ENCODE assay signal across 8 cellular contexts in the genomic region with DNA sequence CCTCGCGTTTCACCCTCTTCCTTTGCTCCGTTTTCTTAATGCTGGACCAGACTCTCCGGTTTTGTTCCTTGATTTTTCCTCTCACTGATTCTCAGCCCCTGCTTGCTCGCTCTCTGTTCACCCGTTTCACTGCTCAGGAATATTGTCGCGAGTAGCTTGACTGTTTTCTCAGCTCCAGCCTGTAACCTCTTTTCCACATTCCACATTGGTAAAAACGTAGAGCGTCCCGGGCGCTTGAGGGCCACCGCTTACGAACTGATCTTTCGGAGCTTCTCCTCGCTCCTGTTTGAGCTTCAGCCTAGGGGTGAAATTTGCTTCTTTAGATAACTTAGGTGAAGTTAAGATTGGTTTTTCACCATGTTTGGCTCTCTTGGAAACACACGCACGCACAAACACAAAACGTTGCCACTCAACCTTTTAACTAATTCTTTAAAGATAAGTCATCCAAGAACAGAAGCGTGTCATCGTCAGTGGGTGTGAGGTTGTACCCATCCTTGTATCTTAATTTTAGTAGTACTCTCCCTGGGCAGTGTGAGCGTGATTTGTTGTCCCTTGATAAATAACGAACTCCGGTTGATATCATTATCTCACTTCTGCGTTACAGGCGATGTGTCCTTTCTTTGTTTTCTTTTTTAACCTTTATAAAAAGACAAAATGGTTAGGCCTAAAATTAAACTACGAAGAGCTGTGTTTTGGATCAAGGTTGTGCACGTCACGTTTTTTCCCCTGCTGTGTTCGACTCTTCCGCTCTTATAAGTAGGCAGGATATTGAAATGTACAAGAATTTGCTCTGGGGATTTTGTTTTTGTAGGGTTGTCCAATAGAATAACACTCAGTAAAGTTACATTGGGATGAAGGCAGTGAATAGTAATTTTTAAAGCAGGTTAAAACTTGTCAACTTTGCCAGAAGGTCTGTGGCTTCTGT. TPM values are rescaled to one million over a fixed set of nuclear protein-coding genes. Genes with fewer than 3 reads are reported as not detected.
DNase-seq lines count a peak whose midpoint lies in the region; ATAC-seq and TF ChIP-seq lines count a peak whose summit lies in the region.

No MANE protein-coding gene starts in this region.

- H3K4me1 ChIP-seq in CD8-positive, alpha-beta memory T cell (ENCODE audit: insufficient read depth, low read length): peaks cover 23% of the 10 kb centered on the region
- H3K4me1 ChIP-seq in thyroid gland: peaks cover 7 to 15% of the 10 kb centered on the region in 2 donors

- peak overlapping the region; percentile 90 to 100 (median 98) for H3K27ac Mint-ChIP-seq in CD8-positive, alpha-beta memory T cell
- H3K27ac Mint-ChIP-seq in activated T-cell treated with anti-CD3 and anti-CD28 coated beads, Interleukin-2, amount 50 U/mL, for 72 hours: peak overlapping the region; percentile 96
- peak overlapping the region; percentile 93 to 99 (median 99) for H3K27ac Mint-ChIP-seq in nephron

- H3K4me3 Mint-ChIP-seq in CD8-positive, alpha-beta memory T cell: peak overlapping the region; percentile 91 to 100 (median 99)
- H3K4me3 Mint-ChIP-seq in activated T-cell treated with anti-CD3 and anti-CD28 coated beads, Interleukin-2, amount 50 U/mL, for 72 hours: peak overlapping the region; percentile 94 to 100
- H3K4me3 Mint-ChIP-seq in nephron: peak overlapping the region; percentile 95 to 99 (median 96)

- no peak for TF ChIP-seq CTCF in fibroblast of villous mesenchyme (IDR thresholded peaks at IDR 0.05; ENCODE audit: insufficient read depth, low read depth, low read length)
- TF ChIP-seq CTCF in nephron (IDR thresholded peaks at IDR 0.05; ENCODE audit: unreplicated experiment in 3 of 3): no peak
- no peak for TF ChIP-seq CTCF in thyroid gland (IDR thresholded peaks at IDR 0.05)

- no peaks in the 10 kb centered on the region for H3K27me3 Mint-ChIP-seq in CD8-positive, alpha-beta memory T cell
- no peaks in the 10 kb centered on the region for H3K27me3 Mint-ChIP-seq in activated T-cell treated with anti-CD3 and anti-CD28 coated beads, Interleukin-2, amount 50 U/mL, for 72 hours (ENCODE audit: low read depth)
- no peaks in the 10 kb centered on the region for H3K27me3 Mint-ChIP-seq in nephron (ENCODE audit: low read depth)

- peak; percentile 50 to 62 for ATAC-seq in activated T-cell treated with anti-CD3 and anti-CD28 coated beads, Interleukin-2, amount 50 U/mL, for 72 hours (replicated peaks in 1 of 2)
- ATAC-seq in GM19397 (IDR thresholded peaks at IDR 0.05; ENCODE audit: unreplicated experiment): no peak

- peak in 1 of 2 donors; percentile 4 for TF ChIP-seq POLR2A in thyroid gland (IDR thresholded peaks at IDR 0.05)

- no peaks in the 10 kb centered on the region for H3K9me3 ChIP-seq in CD8-positive, alpha-beta memory T cell (ENCODE audit: low read length)
- no peaks in the 10 kb centered on the region for H3K9me3 ChIP-seq in thyroid gland

- H3K4me3 ChIP-seq in CD8-positive, alpha-beta memory T cell (ENCODE audit: low read length): peak overlapping the region; percentile 72
- H3K4me3 ChIP-seq in fibroblast of villous mesenchyme (ENCODE audit: low read depth, low read length): peak overlapping the region; percentile 84
- H3K4me3 ChIP-seq in thyroid gland (replicated peaks in 1 of 3): peak overlapping the region; percentile 18 to 99 (median 73)

- H3K36me3 ChIP-seq in CD8-positive, alpha-beta memory T cell (ENCODE audit: insufficient read depth, low read length): no peaks in the 10 kb centered on the region
- no peaks in the 10 kb centered on the region for H3K36me3 ChIP-seq in thyroid gland

- WGBS in thyroid gland, 2 donors: 1% methylated on average over 31 of the region's 31 CpGs

- POLR2A ChIA-PET in CD8-positive, alpha-beta memory T cell (lab: Charles Lee): interaction anchor here (0.6 to 2.4 kb wide), 5 partner anchors 29 to 424 kb away, joined by 3 to 18 read pairs (median 11); a partner anchor contains a TSS

- H3K9me3 Mint-ChIP-seq in CD8-positive, alpha-beta memory T cell: no peaks in the 10 kb centered on the region
- no peaks in the 10 kb centered on the region for H3K9me3 Mint-ChIP-seq in activated T-cell treated with anti-CD3 and anti-CD28 coated beads, Interleukin-2, amount 50 U/mL, for 72 hours
- H3K9me3 Mint-ChIP-seq in nephron: peaks cover 5% of the 10 kb centered on the region

- DNase-seq in CD8-positive, alpha-beta memory T cell: peak in 3 of 5 donors; percentile 43 to 68 (median 56)
- DNase-seq in H4 (ENCODE audit: low spot score): peak; percentile 19
- peak; percentile 25 for DNase-seq in NCI-H510A (lab: John Stamatoyannopoulos, UW)
- DNase-seq in activated T-cell treated with anti-CD3 and anti-CD28 coated beads, Interleukin-2, amount 50 U/mL, for 72 hours: peak; percentile 51 to 57
- DNase-seq in fibroblast of villous mesenchyme (ENCODE audit: low read depth): peak; percentile 65
- peak in 1 of 2 donors; percentile 43 for DNase-seq in thyroid gland

- H3K36me3 Mint-ChIP-seq in CD8-positive, alpha-beta memory T cell: peaks cover 0 to 19% (median 3%) of the 10 kb centered on the region in 3 donors
- peaks cover 10 to 16% of the 10 kb centered on the region in 2 donors for H3K36me3 Mint-ChIP-seq in activated T-cell treated with anti-CD3 and anti-CD28 coated beads, Interleukin-2, amount 50 U/mL, for 72 hours (ENCODE audit: insufficient read depth in 2 of 2)
- H3K36me3 Mint-ChIP-seq in nephron (ENCODE audit: low read depth): peaks cover 34% of the 10 kb centered on the region

- no peaks in the 10 kb centered on the region for H3K27me3 ChIP-seq in CD8-positive, alpha-beta memory T cell (ENCODE audit: insufficient read depth, low read length, poor library complexity, severe bottlenecking)
- H3K27me3 ChIP-seq in thyroid gland: no peaks in the 10 kb centered on the region

- peak overlapping the region; percentile 82 for H3K27ac ChIP-seq in CD8-positive, alpha-beta memory T cell (ENCODE audit: low read depth, low read length)
- H3K27ac ChIP-seq in thyroid gland: peak overlapping the region; percentile 76 to 93 (median 93)

- H3K4me1 Mint-ChIP-seq in CD8-positive, alpha-beta memory T cell: peaks cover 34 to 50% (median 45%) of the 10 kb centered on the region in 3 donors
- peaks cover 51% of the 10 kb centered on the region for H3K4me1 Mint-ChIP-seq in activated T-cell treated with anti-CD3 and anti-CD28 coated beads, Interleukin-2, amount 50 U/mL, for 72 hours (ENCODE audit: low read depth)
- peaks cover 16% of the 10 kb centered on the region for H3K4me1 Mint-ChIP-seq in nephron

- CTCF ChIA-PET in CD8-positive, alpha-beta memory T cell (lab: Charles Lee): interaction anchor here (0.7 to 1.5 kb wide), 3 partner anchors 10 to 50 kb away, joined by 3 read pairs; a partner anchor contains a TSS

- intact Hi-C loops in thyroid gland (cut with DNase I): no loop called here

RNA-seq across cellular contexts. Expression of a gene that starts 1.1 kb away (rescaled TPM):
- 10 to 100 TPM; 81.2 to 85.4 TPM for total RNA-seq in CD8-positive, alpha-beta memory T cell
- 38.0 TPM for polyA plus RNA-seq in CD8-positive, alpha-beta memory T cell
- 24.8 and 51.3 TPM in 2 replicates for total RNA-seq in H4 (2014; rRNA removed; shearing (Covaris generic))
- 100 to 1,000 TPM in 1 of 2 donors, 10 to 100 TPM in 1; 99.9 to 109 TPM for total RNA-seq in activated T-cell treated with anti-CD3 and anti-CD28 coated beads, Interleukin-2, amount 50 U/mL, for 72 hours
- total RNA-seq in fibroblast of villous mesenchyme (34.5 and 57.0 TPM in 2 replicates), thyroid gland (10 to 100 TPM; 29.9 to 43.8 (median 39.0) TPM)

RNA-seq across cellular contexts. Expression of a gene that starts 28.6 kb away (rescaled TPM):
- total RNA-seq in CD8-positive, alpha-beta memory T cell: 10 to 100 TPM; 49.0 to 50.5 TPM
- 38.7 TPM for polyA plus RNA-seq in CD8-positive, alpha-beta memory T cell
- total RNA-seq in H4 (2014; rRNA removed; shearing (Covaris generic)): 34.1 and 57.3 TPM in 2 replicates
- 10 to 100 TPM; 72.7 to 81.6 TPM for total RNA-seq in activated T-cell treated with anti-CD3 and anti-CD28 coated beads, Interleukin-2, amount 50 U/mL, for 72 hours
- total RNA-seq in fibroblast of villous mesenchyme (18.0 and 31.1 TPM in 2 replicates), thyroid gland (10 to 100 TPM; 23.1 to 40.6 (median 31.3) TPM)

RNA-seq across cellular contexts. Expression of a gene that starts 28.7 kb away (rescaled TPM):
- total RNA-seq in CD8-positive, alpha-beta memory T cell: 1 to 10 TPM; 7.3 to 7.4 TPM
- 7.4 TPM for polyA plus RNA-seq in CD8-positive, alpha-beta memory T cell
- total RNA-seq in H4 (2014; rRNA removed; shearing (Covaris generic)): 5.4 and 6.2 TPM in 2 replicates
- 1 to 10 TPM; 5.3 to 5.9 TPM for total RNA-seq in activated T-cell treated with anti-CD3 and anti-CD28 coated beads, Interleukin-2, amount 50 U/mL, for 72 hours
- 1.6 and 5.2 TPM in 2 replicates for total RNA-seq in fibroblast of villous mesenchyme
- 1 to 10 TPM; 1.2 to 5.2 (median 3.8) TPM for total RNA-seq in thyroid gland
